In genomic region chr17:7688808-7689316, GRCh38 we compare ENCODE assay signal across 8 cellular contexts. TPM values are rescaled to one million over a fixed set of nuclear protein-coding genes. Genes with fewer than 3 reads are reported as not detected.
DNase-seq lines count a peak whose midpoint lies in the region; ATAC-seq and TF ChIP-seq lines count a peak whose summit lies in the region.

No MANE protein-coding gene starts in this region.

- H3K36me3 Mint-ChIP-seq in activated CD8-positive, alpha-beta memory T cell treated with anti-CD3 and anti-CD28 coated beads, Interleukin-2, amount 10 ng/mL, durations not matched to agents 7 days and 5 days = peaks cover 31% of the 10 kb centered on the region

- ATAC-seq in activated CD8-positive, alpha-beta memory T cell treated with anti-CD3 and anti-CD28 coated beads, Interleukin-2, amount 10 ng/mL, durations not matched to agents 7 days and 5 days = no peak
- ATAC-seq in right lobe of liver = no peak
- no peak for ATAC-seq in HG02623 (IDR thresholded peaks at IDR 0.05; ENCODE audit: unreplicated experiment)

- TF ChIP-seq CTCF in ascending aorta (IDR thresholded peaks at IDR 0.05) = no peak
- TF ChIP-seq CTCF in right lobe of liver (IDR thresholded peaks at IDR 0.05) = no peak
- TF ChIP-seq CTCF in thyroid gland (IDR thresholded peaks at IDR 0.05) = no peak

- peaks cover 34% of the 10 kb centered on the region for H3K4me1 Mint-ChIP-seq in activated CD8-positive, alpha-beta memory T cell treated with anti-CD3 and anti-CD28 coated beads, Interleukin-2, amount 10 ng/mL, durations not matched to agents 7 days and 5 days

- H3K9me3 ChIP-seq in ascending aorta (no peaks in the 10 kb centered on the region), right lobe of liver (no peaks in the 10 kb centered on the region), thyroid gland (no peaks in the 10 kb centered on the region)

- H3K9me3 Mint-ChIP-seq in activated CD8-positive, alpha-beta memory T cell treated with anti-CD3 and anti-CD28 coated beads, Interleukin-2, amount 10 ng/mL, durations not matched to agents 7 days and 5 days (ENCODE audit: low read depth) = no peaks in the 10 kb centered on the region

- H3K36me3 ChIP-seq in ascending aorta = no peaks in the 10 kb centered on the region
- H3K36me3 ChIP-seq in right lobe of liver = no peaks in the 10 kb centered on the region
- no peaks in the 10 kb centered on the region for H3K36me3 ChIP-seq in thyroid gland

- H3K27me3 ChIP-seq in ascending aorta (no peaks in the 10 kb centered on the region), right lobe of liver (no peaks in the 10 kb centered on the region), thyroid gland (no peaks in the 10 kb centered on the region)

- no peaks in the 10 kb centered on the region for H3K27me3 Mint-ChIP-seq in activated CD8-positive, alpha-beta memory T cell treated with anti-CD3 and anti-CD28 coated beads, Interleukin-2, amount 10 ng/mL, durations not matched to agents 7 days and 5 days

- peak overlapping the region; percentile 96 for H3K4me3 Mint-ChIP-seq in activated CD8-positive, alpha-beta memory T cell treated with anti-CD3 and anti-CD28 coated beads, Interleukin-2, amount 10 ng/mL, durations not matched to agents 7 days and 5 days

- CTCF ChIA-PET in activated CD8-positive, alpha-beta memory T cell treated with anti-CD3 and anti-CD28 coated beads, Interleukin-2, amount 10 ng/mL, durations not matched to agents 7 days and 5 days (lab: Charles Lee) = interaction anchor here (0.8 to 6.3 kb wide), 25 partner anchors 14 to 333 kb away, joined by 3 to 81 read pairs (median 5); partner anchors contain the start of genes EFNB3, FXR2, MPDU1 and PLSCR3

- no peak for DNase-seq in activated CD8-positive, alpha-beta memory T cell treated with anti-CD3 and anti-CD28 coated beads, Interleukin-2, amount 10 ng/mL, durations not matched to agents 7 days and 5 days
- DNase-seq in activated CD8-positive, alpha-beta memory T cell treated with anti-CD3 and anti-CD28 coated beads for 24 hours = no peak
- DNase-seq in ascending aorta (ENCODE audit: low spot score in 2 of 2) (no peak), right lobe of liver (no peak), thyroid gland (no peak), HPDE6-E6E7 (ENCODE audit: extremely low spot score) (no peak), RPMI8226 (no peak)

- intact Hi-C loops in ascending aorta (cut with DNase I) = loop anchor here (1.0 to 10.0 kb wide), 9 partner anchors 28 to 382 kb away; partner anchors contain the start of genes DNAH2, EIF5A, FXR2 and KCTD11
- intact Hi-C loops in right lobe of liver (cut with DNase I) = loop anchor here (10.0 kb wide), 1 partner anchor 54 kb away; the partner anchor contains the start of gene SHBG (in 2 of the 2)
- intact Hi-C loops in thyroid gland (cut with DNase I) = loop anchor here (5.0 kb wide), 2 partner anchors 57 to 117 kb away; partner anchors contain the start of gene SHBG

- TF ChIP-seq POLR2A in right lobe of liver (IDR thresholded peaks at IDR 0.05) (no peak), thyroid gland (IDR thresholded peaks at IDR 0.05) (no peak)

- H3K4me3 ChIP-seq in ascending aorta = peak overlapping the region; percentile 40 to 70
- H3K4me3 ChIP-seq in right lobe of liver = peak overlapping the region; percentile 60 to 94 (median 69)
- peak overlapping the region; percentile 1 to 44 (median 22) for H3K4me3 ChIP-seq in thyroid gland (replicated peaks in 1 of 3)

- peak overlapping the region; percentile 97 for H3K27ac Mint-ChIP-seq in activated CD8-positive, alpha-beta memory T cell treated with anti-CD3 and anti-CD28 coated beads, Interleukin-2, amount 10 ng/mL, durations not matched to agents 7 days and 5 days

- peak overlapping the region; percentile 2 to 41 for H3K27ac ChIP-seq in ascending aorta
- H3K27ac ChIP-seq in right lobe of liver = peak overlapping the region in 1 of 3 donors; percentile 24
- H3K27ac ChIP-seq in thyroid gland = peak overlapping the region in 2 of 3 donors; percentile 32 to 37

- 17% methylated on average over 10 of the region's 13 CpGs for WGBS in right lobe of liver (ENCODE audit: insufficient coverage, low coverage, low lambda C conversion rate, missing lambda C conversion rate)
- 10 to 17% methylated on average over 13 of the region's 13 CpGs for WGBS in thyroid gland, 2 donors

- H3K4me1 ChIP-seq in ascending aorta = peaks cover 9 to 16% of the 10 kb centered on the region in 2 donors
- H3K4me1 ChIP-seq in right lobe of liver = peaks cover 0 to 22% (median 10%) of the 10 kb centered on the region in 4 donors
- peaks cover 21% of the 10 kb centered on the region in 2 donors for H3K4me1 ChIP-seq in thyroid gland

RNA-seq across cellular contexts. Expression of gene WRAP53, which starts 0.6 kb away (rescaled TPM):
- total RNA-seq in activated CD8-positive, alpha-beta memory T cell treated with anti-CD3 and anti-CD28 coated beads, Interleukin-2, amount 10 ng/mL, durations not matched to agents 7 days and 5 days = 10 to 100 TPM; 28.0 to 29.0 TPM
- total RNA-seq in ascending aorta (1.5 TPM), right lobe of liver (1 to 10 TPM; 1.9 to 3.8 (median 3.0) TPM), thyroid gland (1 to 10 TPM; 2.9 to 8.0 (median 4.6) TPM)

RNA-seq across cellular contexts. Expression of gene TP53, which starts 1.6 kb away (rescaled TPM):
- total RNA-seq in activated CD8-positive, alpha-beta memory T cell treated with anti-CD3 and anti-CD28 coated beads, Interleukin-2, amount 10 ng/mL, durations not matched to agents 7 days and 5 days = 100 to 1,000 TPM; 137 to 171 TPM
- 48.0 TPM for total RNA-seq in ascending aorta
- total RNA-seq in right lobe of liver = 10 to 100 TPM; 12.9 to 30.0 (median 23.0) TPM
- 10 to 100 TPM; 16.4 to 66.4 (median 35.6) TPM for total RNA-seq in thyroid gland

RNA-seq across cellular contexts. Expression of gene EFNB3, which starts 16.1 kb away (rescaled TPM):
- total RNA-seq in activated CD8-positive, alpha-beta memory T cell treated with anti-CD3 and anti-CD28 coated beads, Interleukin-2, amount 10 ng/mL, durations not matched to agents 7 days and 5 days = not detected
- total RNA-seq in ascending aorta (not detected), right lobe of liver (1 to 10 TPM in 1 of 6 experiments, under 1 TPM in 5; 0.26 to 1.1 (median 0.83) TPM), thyroid gland (under 1 TPM in 3 of 4 donors, not detected in 1; 0.27 to 0.38 (median 0.33) TPM)

RNA-seq across cellular contexts. Expression of gene DNAH2, which starts 28.7 kb away (rescaled TPM):
- not detected for total RNA-seq in activated CD8-positive, alpha-beta memory T cell treated with anti-CD3 and anti-CD28 coated beads, Interleukin-2, amount 10 ng/mL, durations not matched to agents 7 days and 5 days
- total RNA-seq in ascending aorta = 0.43 TPM
- under 1 TPM; 0.12 to 0.38 (median 0.27) TPM for total RNA-seq in right lobe of liver
- under 1 TPM in 3 of 4 donors, not detected in 1; under 0.01 to 0.22 (median 0.20) TPM for total RNA-seq in thyroid gland

RNA-seq across cellular contexts. Expression of gene ATP1B2, which starts 38.1 kb away (rescaled TPM):
- under 1 TPM in 1 of 2 experiments, not detected in 1; 0.47 TPM for total RNA-seq in activated CD8-positive, alpha-beta memory T cell treated with anti-CD3 and anti-CD28 coated beads, Interleukin-2, amount 10 ng/mL, durations not matched to agents 7 days and 5 days
- total RNA-seq in ascending aorta (0.11 TPM), right lobe of liver (1 to 10 TPM in 3 of 6 experiments, under 1 TPM in 3; 0.43 to 1.7 (median 0.91) TPM), thyroid gland (1 to 10 TPM in 2 of 4 donors, under 1 TPM in 2; 0.40 to 1.7 (median 0.90) TPM)
